21 cellular contexts compared by ENCODE assay signal in the genomic region with DNA sequence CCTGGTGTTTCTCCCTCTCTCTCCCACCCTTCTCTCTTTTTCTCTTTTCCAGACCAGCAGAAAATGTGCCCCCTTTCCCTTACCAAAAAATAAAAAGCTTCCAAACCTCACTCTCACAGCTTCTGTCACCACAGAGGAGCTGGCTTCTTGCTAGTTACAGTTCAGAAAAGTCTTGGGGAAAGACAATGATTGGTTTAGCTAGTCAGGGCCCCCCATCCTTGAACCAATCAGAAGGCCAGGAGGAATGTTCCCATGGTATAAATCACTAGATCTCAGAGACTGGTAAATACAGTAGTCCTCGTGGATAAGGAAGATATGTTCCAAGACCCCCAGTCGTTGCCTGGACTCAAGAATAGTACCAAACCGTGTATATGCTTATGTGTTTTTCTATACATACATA.
DNase-seq lines count a peak whose midpoint lies in the region; ATAC-seq and TF ChIP-seq lines count a peak whose summit lies in the region.
"Had no signal": no experiment of that assay in that cellular context is flagged by ENCODE, and none has a peak within 500 bp of the region (broad histone marks: within the 10 kb centered on the region; RNA-seq: fewer than 3 reads in every experiment).

No MANE protein-coding gene starts in this region.

- no peak overlapping the region for H3K4me2 ChIP-seq in mesenchymal stem cell (ENCODE audit: low read length, poor library complexity, severe bottlenecking)
- H3K4me2 ChIP-seq: PC-9 had no signal

- 100% methylated on average over 1 of the region's 3 CpGs for WGBS in mesenchymal stem cell

- H2BK15ac ChIP-seq in mesenchymal stem cell (ENCODE audit: low read depth, poor library complexity, severe bottlenecking), result no peak overlapping the region

- no peak overlapping the region for H2AFZ ChIP-seq in mesenchymal stem cell (ENCODE audit: low read depth, low read length)
- H2AFZ ChIP-seq: PC-9 had no signal

- no peaks in the 10 kb centered on the region for H3K79me1 ChIP-seq in mesenchymal stem cell (replicated peaks; ENCODE audit: low read length, poor library complexity, severe bottlenecking)

- peaks cover 10% of the 10 kb centered on the region for H3K36me3 Mint-ChIP-seq in activated CD4-positive, alpha-beta T cell treated with anti-CD3 and anti-CD28 coated beads, Interleukin-2, amount 10 ng/mL, durations not matched to agents 24 days and 14 days (ENCODE audit: low read depth)
- no peaks in the 10 kb centered on the region for H3K36me3 Mint-ChIP-seq in natural killer cell treated with Interleukin-12 subunit alpha and Interleukin-12 subunit beta and Interleukin-15 and Interleukin-18, amount 100 ng/mL, for 72 hours
- H3K36me3 Mint-ChIP-seq in natural killer cell, result no peaks in the 10 kb centered on the region
- H3K36me3 Mint-ChIP-seq in activated T-helper 2 cell treated with anti-CD3 and anti-CD28 coated beads, Interferon-gamma antibody, Interleukin-2, Interleukin-4, amounts not matched to agents 10 μg/mL and 5 μg/mL and 100 μg/mL, durations not matched to agents 14 hours and 24 hours and 36 hours (ENCODE audit: low read depth), result peaks cover 6% of the 10 kb centered on the region
- H3K36me3 Mint-ChIP-seq: IgD-negative memory B cell had no signal

- no peak overlapping the region for H3K18ac ChIP-seq in mesenchymal stem cell (ENCODE audit: low read depth in 1 of 2, low read length in 2 of 2)

- peaks cover 2% of the 10 kb centered on the region for H3K4me1 ChIP-seq in mesenchymal stem cell (ENCODE audit: control insufficient read depth, insufficient read depth, low read depth, low read length)

- H3K27me3 Mint-ChIP-seq in activated CD4-positive, alpha-beta T cell treated with anti-CD3 and anti-CD28 coated beads, Interleukin-2, amount 10 ng/mL, durations not matched to agents 24 days and 14 days, result no peaks in the 10 kb centered on the region
- H3K27me3 Mint-ChIP-seq in natural killer cell treated with Interleukin-12 subunit alpha and Interleukin-12 subunit beta and Interleukin-15 and Interleukin-18, amount 100 ng/mL, for 72 hours, result no peaks in the 10 kb centered on the region
- H3K27me3 Mint-ChIP-seq in natural killer cell (ENCODE audit: low read depth in 2 of 2), result peaks cover 0 to 2% of the 10 kb centered on the region in 2 donors
- no peaks in the 10 kb centered on the region for H3K27me3 Mint-ChIP-seq in activated T-helper 2 cell treated with anti-CD3 and anti-CD28 coated beads, Interferon-gamma antibody, Interleukin-2, Interleukin-4, amounts not matched to agents 10 μg/mL and 5 μg/mL and 100 μg/mL, durations not matched to agents 14 hours and 24 hours and 36 hours (ENCODE audit: low read depth)
- H3K27me3 Mint-ChIP-seq: IgD-negative memory B cell had no signal

- H2AK5ac ChIP-seq in mesenchymal stem cell (ENCODE audit: low read length, severe bottlenecking), result no peak overlapping the region

- H3K4me3 ChIP-seq in mesenchymal stem cell (ENCODE audit: insufficient read depth in 1 of 2, low read depth in 1 of 2, low read length in 2 of 2), result no peak overlapping the region
- H3K4me3 ChIP-seq: PC-9 had no signal

- no peak overlapping the region for H3K27ac ChIP-seq in mesenchymal stem cell (ENCODE audit: low read length, poor library complexity, severe bottlenecking)
- H3K27ac ChIP-seq: C4-2B, PC-9, RWPE1 had no signal

- peak overlapping the region; percentile 92 for H3K27ac Mint-ChIP-seq in activated CD4-positive, alpha-beta T cell treated with anti-CD3 and anti-CD28 coated beads, Interleukin-2, amount 10 ng/mL, durations not matched to agents 24 days and 14 days
- peak overlapping the region; percentile 89 for H3K27ac Mint-ChIP-seq in natural killer cell treated with Interleukin-12 subunit alpha and Interleukin-12 subunit beta and Interleukin-15 and Interleukin-18, amount 100 ng/mL, for 72 hours
- no peak overlapping the region for H3K27ac Mint-ChIP-seq in natural killer cell
- H3K27ac Mint-ChIP-seq in activated T-helper 2 cell treated with anti-CD3 and anti-CD28 coated beads, Interferon-gamma antibody, Interleukin-2, Interleukin-4, amounts not matched to agents 10 μg/mL and 5 μg/mL and 100 μg/mL, durations not matched to agents 14 hours and 24 hours and 36 hours, result peak overlapping the region; percentile 31

- no peak overlapping the region for H4K91ac ChIP-seq in mesenchymal stem cell (ENCODE audit: low read length)

- no peak overlapping the region for H3K23ac ChIP-seq in mesenchymal stem cell (ENCODE audit: low read length in 2 of 2)

- H3K4ac ChIP-seq in mesenchymal stem cell (ENCODE audit: low read depth in 1 of 2, low read length in 2 of 2), result no peak overlapping the region

- no peak for TF ChIP-seq CTCF in natural killer cell (IDR thresholded peaks at IDR 0.05)

- peak; percentile 62 for DNase-seq in activated CD4-positive, alpha-beta T cell treated with anti-CD3 and anti-CD28 coated beads, Interleukin-2, amount 10 ng/mL, durations not matched to agents 24 days and 14 days
- DNase-seq in activated CD4-positive, alpha-beta T cell treated with anti-CD3 and anti-CD28 coated beads for 4 hours, result no peak
- no peak for DNase-seq in natural killer cell treated with Interleukin-12 subunit alpha and Interleukin-12 subunit beta and Interleukin-15 and Interleukin-18, amount 100 ng/mL, for 72 hours (ENCODE audit: low spot score)
- DNase-seq in natural killer cell (no peak), HPDE6-E6E7 (ENCODE audit: extremely low spot score) (no peak), mesenchymal stem cell (no peak)
- DNase-seq in activated T-helper 2 cell treated with anti-CD3 and anti-CD28 coated beads, Interferon-gamma antibody, Interleukin-2, Interleukin-4, amounts not matched to agents 10 μg/mL and 5 μg/mL and 100 μg/mL, durations not matched to agents 14 hours and 24 hours and 36 hours (ENCODE audit: low spot score), result no peak
- DNase-seq: DMS53, GDM1, NCI-H1105, NCI-H146, NCI-H2029, NCI-H2227 treated with DMSO at 0.1 percent for 48 hours, NCI-H510A, NCI-H748 treated with DMSO at 0.1 percent for 48 hours, PC-9, SHP77 treated with DMSO at 0.1 percent for 48 hours had no signal

- H4K8ac ChIP-seq in mesenchymal stem cell (ENCODE audit: low read length), result no peak overlapping the region

- H3K27me3 ChIP-seq in mesenchymal stem cell (ENCODE audit: control insufficient read depth in 1 of 2, insufficient read depth in 1 of 2, low read length in 2 of 2), result peaks cover 0 to 4% of the 10 kb centered on the region in 2 experiments

- ATAC-seq in natural killer cell treated with Interleukin-12 subunit alpha and Interleukin-12 subunit beta and Interleukin-15 and Interleukin-18, amount 100 ng/mL, for 72 hours, result no peak
- ATAC-seq in natural killer cell, result no peak
- ATAC-seq: HCT116 had no signal

- no peaks in the 10 kb centered on the region for H3K36me3 ChIP-seq in mesenchymal stem cell (ENCODE audit: control insufficient read depth in 1 of 2, insufficient read depth in 2 of 2, low read depth in 1 of 2, low read length in 2 of 2)

- peak overlapping the region; percentile 69 for H3K4me3 Mint-ChIP-seq in activated CD4-positive, alpha-beta T cell treated with anti-CD3 and anti-CD28 coated beads, Interleukin-2, amount 10 ng/mL, durations not matched to agents 24 days and 14 days
- no peak overlapping the region for H3K4me3 Mint-ChIP-seq in natural killer cell treated with Interleukin-12 subunit alpha and Interleukin-12 subunit beta and Interleukin-15 and Interleukin-18, amount 100 ng/mL, for 72 hours
- H3K4me3 Mint-ChIP-seq in natural killer cell, result no peak overlapping the region
- peak overlapping the region; percentile 51 for H3K4me3 Mint-ChIP-seq in activated T-helper 2 cell treated with anti-CD3 and anti-CD28 coated beads, Interferon-gamma antibody, Interleukin-2, Interleukin-4, amounts not matched to agents 10 μg/mL and 5 μg/mL and 100 μg/mL, durations not matched to agents 14 hours and 24 hours and 36 hours (ENCODE audit: low read depth)
- H3K4me3 Mint-ChIP-seq: IgD-negative memory B cell had no signal

- no peak overlapping the region for H2BK120ac ChIP-seq in mesenchymal stem cell (ENCODE audit: low read depth, low read length)

- H3K4me1 Mint-ChIP-seq in activated CD4-positive, alpha-beta T cell treated with anti-CD3 and anti-CD28 coated beads, Interleukin-2, amount 10 ng/mL, durations not matched to agents 24 days and 14 days, result peaks cover 75% of the 10 kb centered on the region
- H3K4me1 Mint-ChIP-seq in natural killer cell treated with Interleukin-12 subunit alpha and Interleukin-12 subunit beta and Interleukin-15 and Interleukin-18, amount 100 ng/mL, for 72 hours (ENCODE audit: low read depth in 2 of 2), result peaks cover 26 to 38% of the 10 kb centered on the region in 2 donors
- H3K4me1 Mint-ChIP-seq in natural killer cell, result peaks cover 0 to 4% of the 10 kb centered on the region in 2 donors
- H3K4me1 Mint-ChIP-seq in activated T-helper 2 cell treated with anti-CD3 and anti-CD28 coated beads, Interferon-gamma antibody, Interleukin-2, Interleukin-4, amounts not matched to agents 10 μg/mL and 5 μg/mL and 100 μg/mL, durations not matched to agents 14 hours and 24 hours and 36 hours (ENCODE audit: low read depth), result peaks cover 67% of the 10 kb centered on the region

- H3K9me3 ChIP-seq in mesenchymal stem cell (ENCODE audit: control insufficient read depth, low read length), result no peaks in the 10 kb centered on the region

- H2BK5ac ChIP-seq in mesenchymal stem cell (ENCODE audit: low read depth, low read length, poor library complexity, severe bottlenecking), result no peak overlapping the region

- intact Hi-C loops in activated CD4-positive, alpha-beta T cell treated with anti-CD3 and anti-CD28 coated beads, Interleukin-2, amount 10 ng/mL, durations not matched to agents 24 days and 14 days (cut with micrococcal nuclease), result no loop called here
- intact Hi-C loops in natural killer cell (cut with micrococcal nuclease), result no loop called here
- intact Hi-C loops in activated T-helper 2 cell treated with anti-CD3 and anti-CD28 coated beads, Interferon-gamma antibody, Interleukin-2, Interleukin-4, amounts not matched to agents 10 μg/mL and 5 μg/mL and 100 μg/mL, durations not matched to agents 14 hours and 24 hours and 36 hours (cut with micrococcal nuclease), result no loop called here

- no peak overlapping the region for H3K14ac ChIP-seq in mesenchymal stem cell (ENCODE audit: low read length in 2 of 2)

- no peak overlapping the region for H2BK12ac ChIP-seq in mesenchymal stem cell (ENCODE audit: low read length in 2 of 2)

- no peak overlapping the region for H3K9ac ChIP-seq in mesenchymal stem cell (ENCODE audit: low read length)

- H3K9me3 Mint-ChIP-seq in activated CD4-positive, alpha-beta T cell treated with anti-CD3 and anti-CD28 coated beads, Interleukin-2, amount 10 ng/mL, durations not matched to agents 24 days and 14 days, result no peaks in the 10 kb centered on the region
- no peaks in the 10 kb centered on the region for H3K9me3 Mint-ChIP-seq in natural killer cell treated with Interleukin-12 subunit alpha and Interleukin-12 subunit beta and Interleukin-15 and Interleukin-18, amount 100 ng/mL, for 72 hours
- no peaks in the 10 kb centered on the region for H3K9me3 Mint-ChIP-seq in natural killer cell
- no peaks in the 10 kb centered on the region for H3K9me3 Mint-ChIP-seq in activated T-helper 2 cell treated with anti-CD3 and anti-CD28 coated beads, Interferon-gamma antibody, Interleukin-2, Interleukin-4, amounts not matched to agents 10 μg/mL and 5 μg/mL and 100 μg/mL, durations not matched to agents 14 hours and 24 hours and 36 hours
- H3K9me3 Mint-ChIP-seq: IgD-negative memory B cell had no signal

Comparison
In these comparisons a context has a peak if more than half of its experiments do, and no peak if none do; other contexts are left out.
1. H3K27ac Mint-ChIP-seq: peak in activated CD4-positive, alpha-beta T cell treated with anti-CD3 and anti-CD28 coated beads, Interleukin-2, amount 10 ng/mL, durations not matched to agents 24 days and 14 days (single experiment), natural killer cell treated with Interleukin-12 subunit alpha and Interleukin-12 subunit beta and Interleukin-15 and Interleukin-18, amount 100 ng/mL, for 72 hours (2 of 2) and activated T-helper 2 cell treated with anti-CD3 and anti-CD28 coated beads, Interferon-gamma antibody, Interleukin-2, Interleukin-4, amounts not matched to agents 10 μg/mL and 5 μg/mL and 100 μg/mL, durations not matched to agents 14 hours and 24 hours and 36 hours (single experiment); none in natural killer cell (0 of 2).
2. H3K4me3 Mint-ChIP-seq: peak in activated CD4-positive, alpha-beta T cell treated with anti-CD3 and anti-CD28 coated beads, Interleukin-2, amount 10 ng/mL, durations not matched to agents 24 days and 14 days (single experiment) and activated T-helper 2 cell treated with anti-CD3 and anti-CD28 coated beads, Interferon-gamma antibody, Interleukin-2, Interleukin-4, amounts not matched to agents 10 μg/mL and 5 μg/mL and 100 μg/mL, durations not matched to agents 14 hours and 24 hours and 36 hours (single experiment); none in natural killer cell treated with Interleukin-12 subunit alpha and Interleukin-12 subunit beta and Interleukin-15 and Interleukin-18, amount 100 ng/mL, for 72 hours (single experiment) and natural killer cell (single experiment).